8 cellular contexts compared by ENCODE assay signal in genomic region chr1:225460737-225461532, GRCh38. TPM values are rescaled to one million over a fixed set of nuclear protein-coding genes. Genes with fewer than 3 reads are reported as not detected.
DNase-seq lines count a peak whose midpoint lies in the region; ATAC-seq, FAIRE-seq and TF ChIP-seq lines count a peak whose summit lies in the region.

No MANE protein-coding gene starts in this region.

- H3K79me2 ChIP-seq in HepG2 (ENCODE audit: insufficient read depth, low read length): no peaks in the 10 kb centered on the region

- H2AFZ ChIP-seq in HepG2 (ENCODE audit: low read length): no peak overlapping the region

- no peak for FAIRE-seq in HepG2 (lab: Jason Lieb, UNC)

- POLR2A ChIA-PET in activated CD4-positive, alpha-beta T cell treated with anti-CD3 and anti-CD28 coated beads for 36 hours (lab: Charles Lee): interaction anchor here (0.5 to 1.5 kb wide), 5 partner anchors 16 to 413 kb away, joined by 3 to 8 read pairs (median 6); no protein-coding TSS in a partner anchor
- POLR2A ChIA-PET in HepG2 (lab: Yijun Ruan, JAX): interaction anchor here (1.1 to 1.6 kb wide), 3 partner anchors 15 to 308 kb away, joined by 3 to 4 read pairs (median 4); no protein-coding TSS in a partner anchor

- no peaks in the 10 kb centered on the region for H3K9me3 ChIP-seq in HepG2 (ENCODE audit: low read length)

- H3K4me2 ChIP-seq in HepG2 (ENCODE audit: low read depth, low read length): peak overlapping the region; percentile 73

- BruUV-seq in HepG2 (replicated peaks; lab: Mats Ljungman, UMichigan): no TSS peak

- WGBS in HepG2 (ENCODE audit: low lambda C conversion rate): 0% methylated on average over 8 of the region's 8 CpGs

- no peaks in the 10 kb centered on the region for H3K36me3 ChIP-seq in HepG2 (replicated peaks in 1 of 2; ENCODE audit: control insufficient read depth in 1 of 2, insufficient read depth in 2 of 2, low read length in 2 of 2)

- intact Hi-C loops in activated CD4-positive, alpha-beta T cell treated with anti-CD3 and anti-CD28 coated beads for 36 hours (cut with DNase I, micrococcal nuclease): no loop called here
- intact Hi-C loops in HepG2 (cut with micrococcal nuclease; ENCODE audit: unreplicated experiment): no loop called here

- no peaks in the 10 kb centered on the region for H3K36me3 Mint-ChIP-seq in activated CD4-positive, alpha-beta T cell treated with anti-CD3 and anti-CD28 coated beads for 36 hours (ENCODE audit: low read depth)
- no peaks in the 10 kb centered on the region for H3K36me3 Mint-ChIP-seq in activated T-cell treated with anti-CD3 and anti-CD28 coated beads, Interleukin-2, amount 50 U/mL, for 72 hours (ENCODE audit: insufficient read depth in 2 of 2)
- H3K36me3 Mint-ChIP-seq in stimulated activated naive CD8-positive, alpha-beta T cell treated with anti-CD3 and anti-CD28 coated beads, Interleukin-15, Interleukin-2, amounts not matched to agents 100 ng/mL and 50 ng/mL, for 24 hours (ENCODE audit: low read depth): no peaks in the 10 kb centered on the region

- in situ Hi-C loops in HepG2 (cut with HindIII; ENCODE audit: extremely low pct_ligation_motif_present, low pct_unique_long_range_greater_than_20kb): no loop called here

- H3K9ac ChIP-seq in HepG2 (ENCODE audit: insufficient read depth, low read depth, low read length): no peak overlapping the region

- TF ChIP-seq RAD21 in HepG2 (CRISPR knock-in tag; IDR thresholded peaks at IDR 0.05): no peak

- peaks cover 32% of the 10 kb centered on the region for H3K4me1 Mint-ChIP-seq in activated CD4-positive, alpha-beta T cell treated with anti-CD3 and anti-CD28 coated beads for 36 hours
- H3K4me1 Mint-ChIP-seq in activated T-cell treated with anti-CD3 and anti-CD28 coated beads, Interleukin-2, amount 50 U/mL, for 72 hours (ENCODE audit: low read depth): peaks cover 52% of the 10 kb centered on the region
- peaks cover 58% of the 10 kb centered on the region for H3K4me1 Mint-ChIP-seq in stimulated activated naive CD8-positive, alpha-beta T cell treated with anti-CD3 and anti-CD28 coated beads, Interleukin-15, Interleukin-2, amounts not matched to agents 100 ng/mL and 50 ng/mL, for 24 hours (ENCODE audit: low read depth)

- ATAC-seq in activated CD4-positive, alpha-beta T cell treated with anti-CD3 and anti-CD28 coated beads for 36 hours: peak; percentile 95
- ATAC-seq in activated T-cell treated with anti-CD3 and anti-CD28 coated beads, Interleukin-2, amount 50 U/mL, for 72 hours (replicated peaks in 1 of 2): peak; percentile 92 to 93
- peak; percentile 45 for ATAC-seq in HepG2
- ATAC-seq in GM21360 (IDR thresholded peaks at IDR 0.05; ENCODE audit: unreplicated experiment): no peak
- ATAC-seq in HG03139 (IDR thresholded peaks at IDR 0.05; ENCODE audit: unreplicated experiment): no peak

- H4K20me1 ChIP-seq in HepG2 (ENCODE audit: insufficient read depth, low read length): no peaks in the 10 kb centered on the region

- peaks cover 5 to 46% of the 10 kb centered on the region in 2 experiments; a peak in 3 of 5 replicates for H3K27me3 ChIP-seq in HepG2 (ENCODE audit: control insufficient read depth in 1 of 2, insufficient read depth in 2 of 2, low read length in 2 of 2)

- peak overlapping the region in 2 of 3 experiments; percentile 32 to 53; a peak in 2 of 6 replicates for H3K4me3 ChIP-seq in HepG2 (replicated peaks in 1 of 3; ENCODE audit: insufficient read depth in 1 of 3, low read depth in 2 of 3, low read length in 3 of 3)

- no peak for TF ChIP-seq CTCF in HepG2 (CRISPR knock-in tag; IDR thresholded peaks at IDR 0.05)

- H3K4me1 ChIP-seq in HepG2 (ENCODE audit: insufficient read depth, low read length): peaks cover 45% of the 10 kb centered on the region

- H3K27ac Mint-ChIP-seq in activated CD4-positive, alpha-beta T cell treated with anti-CD3 and anti-CD28 coated beads for 36 hours: peak overlapping the region; percentile 78
- H3K27ac Mint-ChIP-seq in activated T-cell treated with anti-CD3 and anti-CD28 coated beads, Interleukin-2, amount 50 U/mL, for 72 hours: no peak overlapping the region
- peak overlapping the region; percentile 77 for H3K27ac Mint-ChIP-seq in stimulated activated naive CD8-positive, alpha-beta T cell treated with anti-CD3 and anti-CD28 coated beads, Interleukin-15, Interleukin-2, amounts not matched to agents 100 ng/mL and 50 ng/mL, for 24 hours

- no peaks in the 10 kb centered on the region for H3K9me3 Mint-ChIP-seq in activated CD4-positive, alpha-beta T cell treated with anti-CD3 and anti-CD28 coated beads for 36 hours (ENCODE audit: low read depth)
- H3K9me3 Mint-ChIP-seq in activated T-cell treated with anti-CD3 and anti-CD28 coated beads, Interleukin-2, amount 50 U/mL, for 72 hours: no peaks in the 10 kb centered on the region
- no peaks in the 10 kb centered on the region for H3K9me3 Mint-ChIP-seq in stimulated activated naive CD8-positive, alpha-beta T cell treated with anti-CD3 and anti-CD28 coated beads, Interleukin-15, Interleukin-2, amounts not matched to agents 100 ng/mL and 50 ng/mL, for 24 hours

- peak; percentile 75 for DNase-seq in activated CD4-positive, alpha-beta T cell treated with anti-CD3 and anti-CD28 coated beads for 36 hours
- DNase-seq in activated CD4-positive, alpha-beta T cell treated with anti-CD3 and anti-CD28 coated beads for 1 hour: no peak
- DNase-seq in activated T-cell treated with anti-CD3 and anti-CD28 coated beads, Interleukin-2, amount 50 U/mL, for 72 hours: peak; percentile 63 to 78
- DNase-seq in HepG2 (ENCODE audit: low spot score) (no peak), RKO (ENCODE audit: low spot score) (no peak)

- CTCF ChIA-PET in activated CD4-positive, alpha-beta T cell treated with anti-CD3 and anti-CD28 coated beads for 36 hours (lab: Charles Lee): interaction anchor here (0.6 to 2.5 kb wide), 8 partner anchors 13 to 527 kb away, joined by 3 to 14 read pairs (median 4); no protein-coding TSS in a partner anchor
- CTCF ChIA-PET in HepG2 (lab: Yijun Ruan, JAX; ENCODE audit: low intra/inter-chr PET ratio, low total read pairs): no interaction called here

- no peak for TF ChIP-seq POLR2A in HepG2 (IDR thresholded peaks at IDR 0.05; ENCODE audit: insufficient read depth in 1 of 2, low read depth in 2 of 2, low read length in 2 of 2)

- no peaks in the 10 kb centered on the region for H3K27me3 Mint-ChIP-seq in activated CD4-positive, alpha-beta T cell treated with anti-CD3 and anti-CD28 coated beads for 36 hours
- H3K27me3 Mint-ChIP-seq in activated T-cell treated with anti-CD3 and anti-CD28 coated beads, Interleukin-2, amount 50 U/mL, for 72 hours (ENCODE audit: low read depth): no peaks in the 10 kb centered on the region
- no peaks in the 10 kb centered on the region for H3K27me3 Mint-ChIP-seq in stimulated activated naive CD8-positive, alpha-beta T cell treated with anti-CD3 and anti-CD28 coated beads, Interleukin-15, Interleukin-2, amounts not matched to agents 100 ng/mL and 50 ng/mL, for 24 hours

- TF ChIP-seq EP300 in HepG2 (IDR thresholded peaks at IDR 0.05; ENCODE audit: low read depth in 2 of 2, low read length in 2 of 2) (no peak), HepG2 (CRISPR knock-in tag; IDR thresholded peaks at IDR 0.05; ENCODE audit: borderline replicate concordance) (no peak)

- no peak overlapping the region for H3K4me3 Mint-ChIP-seq in activated CD4-positive, alpha-beta T cell treated with anti-CD3 and anti-CD28 coated beads for 36 hours
- H3K4me3 Mint-ChIP-seq in activated T-cell treated with anti-CD3 and anti-CD28 coated beads, Interleukin-2, amount 50 U/mL, for 72 hours: peak overlapping the region; percentile 35 to 52
- H3K4me3 Mint-ChIP-seq in stimulated activated naive CD8-positive, alpha-beta T cell treated with anti-CD3 and anti-CD28 coated beads, Interleukin-15, Interleukin-2, amounts not matched to agents 100 ng/mL and 50 ng/mL, for 24 hours: peak overlapping the region; percentile 52

- no peak overlapping the region for H3K27ac ChIP-seq in HepG2 (ENCODE audit: extremely low read length, insufficient read depth, low read length)

TF ChIP-seq in HepG2, 621 proteins besides CTCF, POLR2A, EP300 and RAD21 (continues in another document):
- peak in 1 of 2 experiments; percentile 24; a peak in 1 of 4 replicates for TF ChIP-seq NR2F1 (CRISPR knock-in tag; IDR thresholded peaks at IDR 0.05)

RNA-seq across cellular contexts. Expression of gene LBR, which starts 33.1 kb away (rescaled TPM):
- total RNA-seq in activated CD4-positive, alpha-beta T cell treated with anti-CD3 and anti-CD28 coated beads for 36 hours: 100 to 1,000 TPM; 136 to 194 TPM
- 100 to 1,000 TPM; 152 to 163 TPM for total RNA-seq in activated T-cell treated with anti-CD3 and anti-CD28 coated beads, Interleukin-2, amount 50 U/mL, for 72 hours
- 64.4 and 76.7 TPM in 2 replicates for total RNA-seq in HepG2 (2016; rRNA removed; fragmentation: Illumina TruSeq; extraction: Trizol)
- 5.8 and 7.2 TPM in 2 replicates for total RNA-seq in HepG2 (2016; cell fraction: cytosol; rRNA removed; fragmentation: Illumina TruSeq; extraction: Trizol; ENCODE audit: low read depth)
- 58.0 and 76.5 TPM in 2 replicates for total RNA-seq in HepG2 (2016; cell fraction: insoluble cytoplasmic fraction; rRNA removed; fragmentation: Illumina TruSeq; extraction: Trizol)
- total RNA-seq in HepG2 (2016; cell fraction: membrane; rRNA removed; fragmentation: Illumina TruSeq; extraction: Trizol): 18.3 and 23.6 TPM in 2 replicates
- 103 and 116 TPM in 2 replicates for total RNA-seq in HepG2 (2016; cell fraction: nucleus; rRNA removed; fragmentation: Illumina TruSeq; extraction: Trizol)
- 38.2 and 38.9 TPM in 2 replicates for polyA plus RNA-seq in HepG2 (2011; rRNA removed)
- polyA plus RNA-seq in HepG2 (2011; cell fraction: cytosol; rRNA removed): 25.2 and 34.9 TPM in 2 replicates
- polyA plus RNA-seq in HepG2 (2011; cell fraction: nucleus; rRNA removed): 20.9 and 21.1 TPM in 2 replicates
- 42.0 and 46.8 TPM in 2 replicates for polyA plus RNA-seq in HepG2 (2012)
- polyA plus RNA-seq in HepG2 (2016; cell fraction: cytosol; fragmentation: Illumina TruSeq; extraction: Trizol; ENCODE audit: low read depth): 3.8 and 4.4 TPM in 2 replicates
- 58.6 and 66.3 TPM in 2 replicates for polyA plus RNA-seq in HepG2 (2016; cell fraction: insoluble cytoplasmic fraction; fragmentation: Illumina TruSeq; extraction: Trizol; ENCODE audit: low read depth)
- polyA plus RNA-seq in HepG2 (2016; cell fraction: membrane; fragmentation: Illumina TruSeq; extraction: Trizol; ENCODE audit: low read depth): 12.1 and 13.5 TPM in 2 replicates
- polyA plus RNA-seq in HepG2 (2016; cell fraction: nucleus; fragmentation: Illumina TruSeq; extraction: Trizol; ENCODE audit: insufficient read depth, low read depth): 109 and 114 TPM in 2 replicates
- 59.8 and 110 TPM in 2 replicates for polyA minus RNA-seq in HepG2 (2011; rRNA and poly(A)+ RNA removed; ENCODE audit: low replicate concordance)
- polyA minus RNA-seq in HepG2 (2011; cell fraction: cytosol; rRNA and poly(A)+ RNA removed): 35.1 and 35.9 TPM in 2 replicates
- polyA minus RNA-seq in HepG2 (2011; cell fraction: nucleus; rRNA and poly(A)+ RNA removed): 43.9 and 51.8 TPM in 2 replicates

Comparison
In these comparisons a context has a peak if more than half of its experiments do, and no peak if none do; other contexts are left out.
1. DNase-seq: peak in activated CD4-positive, alpha-beta T cell treated with anti-CD3 and anti-CD28 coated beads for 36 hours (single experiment) and activated T-cell treated with anti-CD3 and anti-CD28 coated beads, Interleukin-2, amount 50 U/mL, for 72 hours (2 of 2); none in activated CD4-positive, alpha-beta T cell treated with anti-CD3 and anti-CD28 coated beads for 1 hour (single experiment), HepG2 (single experiment) and RKO (single experiment).
2. ATAC-seq: peak in activated CD4-positive, alpha-beta T cell treated with anti-CD3 and anti-CD28 coated beads for 36 hours (single experiment), activated T-cell treated with anti-CD3 and anti-CD28 coated beads, Interleukin-2, amount 50 U/mL, for 72 hours (2 of 2) and HepG2 (single experiment); none in GM21360 (single experiment) and HG03139 (single experiment).